Comparison of ENCODE assay signal across 31 cellular contexts in genomic region chr12:115064296-115064695, GRCh38.
A peak's percentile ranks its signal among the peaks of the same experiment; 100 is the strongest.
DNase-seq lines count a peak whose midpoint lies in the region; ATAC-seq, FAIRE-seq and TF ChIP-seq lines count a peak whose summit lies in the region.
"Had no signal": no experiment of that assay in that cellular context is flagged by ENCODE, and none has a peak within 500 bp of the region (broad histone marks: within the 10 kb centered on the region; RNA-seq: fewer than 3 reads in every experiment).

No MANE protein-coding gene starts in this region.

- no peaks in the 10 kb centered on the region for H3K36me3 ChIP-seq in HepG2 (replicated peaks in 1 of 2; ENCODE audit: control insufficient read depth in 1 of 2, insufficient read depth in 2 of 2, low read length in 2 of 2)
- H3K36me3 ChIP-seq in right lobe of liver, result no peaks in the 10 kb centered on the region
- H3K36me3 ChIP-seq in HEK293 (ENCODE audit: control insufficient read depth in 2 of 2, insufficient read depth in 1 of 2, low read length in 2 of 2), result no peaks in the 10 kb centered on the region
- H3K36me3 ChIP-seq: BE2C; BLaER1; BLaER1 treated with 17β-estradiol and CSF1 and Interleukin-3, amounts not matched to agents 10 nM and 100 nM had no signal

- intact Hi-C loops in HepG2 (cut with micrococcal nuclease; ENCODE audit: unreplicated experiment), result no loop called here
- intact Hi-C loops in right lobe of liver (cut with DNase I), result no loop called here

- H3K9me3 ChIP-seq in HepG2 (ENCODE audit: low read length), result no peaks in the 10 kb centered on the region
- H3K9me3 ChIP-seq in right lobe of liver, result no peaks in the 10 kb centered on the region
- H3K9me3 ChIP-seq in HEK293 (ENCODE audit: control insufficient read depth, insufficient read depth, low read depth, low read length), result no peaks in the 10 kb centered on the region
- H3K9me3 ChIP-seq: A549; BE2C; BLaER1; BLaER1 treated with 17β-estradiol and CSF1 and Interleukin-3, amounts not matched to agents 10 nM and 100 nM; Caco-2 had no signal

- H3K27ac ChIP-seq in HepG2 (ENCODE audit: extremely low read length, insufficient read depth, low read length), result no peak overlapping the region
- no peak overlapping the region for H3K27ac ChIP-seq in right lobe of liver
- no peak overlapping the region for H3K27ac ChIP-seq in HEK293 (ENCODE audit: extremely low read depth, low read depth, low read length)
- H3K27ac ChIP-seq: 22Rv1; A549; BLaER1; BLaER1 treated with 17β-estradiol and CSF1 and Interleukin-3, amounts not matched to agents 10 nM and 100 nM; C4-2B had no signal

- TF ChIP-seq EP300 in HepG2 (IDR thresholded peaks at IDR 0.05; ENCODE audit: low read depth in 2 of 2, low read length in 2 of 2) (no peak), HepG2 (CRISPR knock-in tag; IDR thresholded peaks at IDR 0.05; ENCODE audit: borderline replicate concordance) (no peak)

- H3K4me1 ChIP-seq in HepG2 (ENCODE audit: insufficient read depth, low read length), result no peaks in the 10 kb centered on the region
- H3K4me1 ChIP-seq in right lobe of liver, result no peaks in the 10 kb centered on the region
- H3K4me1 ChIP-seq in HEK293 (ENCODE audit: control insufficient read depth, insufficient read depth, low read length), result no peaks in the 10 kb centered on the region
- H3K4me1 ChIP-seq: A549; BE2C; BLaER1; BLaER1 treated with 17β-estradiol and CSF1 and Interleukin-3, amounts not matched to agents 10 nM and 100 nM had no signal

- WGBS in HepG2 (ENCODE audit: low lambda C conversion rate), result 5% methylated on average over 2 of the region's 2 CpGs
- WGBS in right lobe of liver (ENCODE audit: insufficient coverage, low coverage, low lambda C conversion rate, missing lambda C conversion rate), result 83% methylated on average over 2 of the region's 2 CpGs

- in situ Hi-C loops in HepG2 (cut with HindIII; ENCODE audit: extremely low pct_ligation_motif_present, low pct_unique_long_range_greater_than_20kb), result no loop called here

- H3K9ac ChIP-seq in HepG2 (ENCODE audit: insufficient read depth, low read depth, low read length), result no peak overlapping the region
- H3K9ac ChIP-seq: BLaER1; BLaER1 treated with 17β-estradiol and CSF1 and Interleukin-3, amounts not matched to agents 10 nM and 100 nM had no signal

- no peaks in the 10 kb centered on the region for H4K20me1 ChIP-seq in HepG2 (ENCODE audit: insufficient read depth, low read length)
- H4K20me1 ChIP-seq: BLaER1; BLaER1 treated with 17β-estradiol and CSF1 and Interleukin-3, amounts not matched to agents 10 nM and 100 nM had no signal

- H3K79me2 ChIP-seq in HepG2 (ENCODE audit: insufficient read depth, low read length), result no peaks in the 10 kb centered on the region

- TF ChIP-seq POLR2A in HepG2 (IDR thresholded peaks at IDR 0.05; ENCODE audit: insufficient read depth in 1 of 2, low read depth in 2 of 2, low read length in 2 of 2), result no peak
- no peak for TF ChIP-seq POLR2A in right lobe of liver (IDR thresholded peaks at IDR 0.05)

- no peak overlapping the region for H2AFZ ChIP-seq in HepG2 (ENCODE audit: low read length)

- ATAC-seq in HepG2 (no peak), right lobe of liver (no peak), left lobe of liver (no peak)
- ATAC-seq: A549; CD8-positive, alpha-beta T cell had no signal

- H3K4me2 ChIP-seq in HepG2 (ENCODE audit: low read depth, low read length), result no peak overlapping the region
- H3K4me2 ChIP-seq: A549; BLaER1; BLaER1 treated with 17β-estradiol and CSF1 and Interleukin-3, amounts not matched to agents 10 nM and 100 nM had no signal

- H3K27me3 ChIP-seq in HepG2 (ENCODE audit: control insufficient read depth in 1 of 2, insufficient read depth in 2 of 2, low read length in 2 of 2) (no peaks in the 10 kb centered on the region; a peak in 1 of 5 replicates), right lobe of liver (no peaks in the 10 kb centered on the region)
- H3K27me3 ChIP-seq: BE2C; BLaER1; BLaER1 treated with 17β-estradiol and CSF1 and Interleukin-3, amounts not matched to agents 10 nM and 100 nM had no signal

- no peak for TF ChIP-seq RAD21 in HepG2 (CRISPR knock-in tag; IDR thresholded peaks at IDR 0.05)

- BruUV-seq in HepG2 (replicated peaks; lab: Mats Ljungman, UMichigan), result no TSS peak

- no peak for DNase-seq in HepG2 (ENCODE audit: low spot score)
- DNase-seq in right lobe of liver, result no peak
- DNase-seq in left lobe of liver (ENCODE audit: low spot score), result no peak
- DNase-seq: 8988T; ACHN; AML-193; BE2C; C1 segment of cervical spinal cord; Caco-2; Calu3; CD4-positive, alpha-beta memory T cell; CD4-positive, alpha-beta T cell; CD4-positive, CD25-positive, alpha-beta regulatory T cell; CD8-positive, alpha-beta memory T cell; CD8-positive, alpha-beta T cell; COR-L47; DMS 273 treated with DMSO at 0.1 percent for 48 hours; DMS153; DMS53; DMS79; DMS79 treated with DMSO at 0.1 percent for 48 hours; DND-41; EL had no signal

- no peak for TF ChIP-seq CTCF in HepG2 (CRISPR knock-in tag; IDR thresholded peaks at IDR 0.05)
- TF ChIP-seq CTCF in right lobe of liver (IDR thresholded peaks at IDR 0.05), result no peak
- no peak for TF ChIP-seq CTCF in HEK293 (tag by site-specific recombination; IDR thresholded peaks at IDR 0.05)

- H3K4me3 ChIP-seq in HepG2 (replicated peaks in 1 of 3; ENCODE audit: insufficient read depth in 1 of 3, low read depth in 2 of 3, low read length in 3 of 3) (no peak overlapping the region), right lobe of liver (no peak overlapping the region), HEK293 (ENCODE audit: low read depth, low read length) (no peak overlapping the region)
- H3K4me3 ChIP-seq: A549; BLaER1; BLaER1 treated with 17β-estradiol and CSF1 and Interleukin-3, amounts not matched to agents 10 nM and 100 nM had no signal

- POLR2A ChIA-PET in HepG2 (lab: Yijun Ruan, JAX) (no interaction called here), HEK293 (lab: Yijun Ruan, JAX) (no interaction called here)

- FAIRE-seq in HepG2 (lab: Jason Lieb, UNC), result no peak
- FAIRE-seq: A204.1, A549, D721Med had no signal

- CTCF ChIA-PET in HepG2 (lab: Yijun Ruan, JAX; ENCODE audit: low intra/inter-chr PET ratio, low total read pairs), result no interaction called here
- CTCF ChIA-PET in HEK293 (lab: Yijun Ruan, JAX), result no interaction called here

TF ChIP-seq in HepG2, 621 proteins besides CTCF, POLR2A, EP300 and RAD21:
- TF ChIP-seq TEF (CRISPR knock-in tag; IDR thresholded peaks at IDR 0.05) (no peak), DDIT3 (CRISPR knock-in tag; IDR thresholded peaks at IDR 0.05) (no peak), CREB1 (IDR thresholded peaks at IDR 0.05) (peak; percentile 73), CREB1 (CRISPR knock-in tag; IDR thresholded peaks at IDR 0.05) (no peak)

TF ChIP-seq in HEK293, 187 proteins besides CTCF, POLR2A, EP300 and RAD21:
- no peak for TF ChIP-seq ZNF335 (tag by site-specific recombination; conservative IDR thresholded peaks at IDR 0.05)
- no peak for TF ChIP-seq ZNF626 (tag by site-specific recombination; IDR thresholded peaks at IDR 0.05)
- no peak for TF ChIP-seq KLF9 (tag by site-specific recombination; IDR thresholded peaks at IDR 0.05; ENCODE audit: low read depth)
- no peak for TF ChIP-seq ZBTB17 (tag by site-specific recombination; IDR thresholded peaks at IDR 0.05)
- TF ChIP-seq TSHZ1 (tag by site-specific recombination; IDR thresholded peaks at IDR 0.05; ENCODE audit: borderline replicate concordance), result no peak
- 0 out of 2 replicates have a peak, but pooled peaks have one; percentile 28 for TF ChIP-seq ZNF133 (tag by site-specific recombination; IDR thresholded peaks at IDR 0.05)
- TF ChIP-seq ZBTB6 (tag by site-specific recombination; IDR thresholded peaks at IDR 0.05), result no peak
- TF ChIP-seq ZNF513 (tag by site-specific recombination; IDR thresholded peaks at IDR 0.05), result peak; percentile 77
TF ChIP-seq in HEK293: peak in this region for 2.

Comparison
In these comparisons a context has a peak if more than half of its experiments do, and no peak if none do; other contexts are left out.
1. Of the 63 proteins assayed by ChIP-seq in both HepG2 and HEK293: peak only in HepG2: none; only in HEK293: ZNF513; in both: none; in neither: 62.